Comparison of ENCODE assay signal across 12 cellular contexts in the genomic region with DNA sequence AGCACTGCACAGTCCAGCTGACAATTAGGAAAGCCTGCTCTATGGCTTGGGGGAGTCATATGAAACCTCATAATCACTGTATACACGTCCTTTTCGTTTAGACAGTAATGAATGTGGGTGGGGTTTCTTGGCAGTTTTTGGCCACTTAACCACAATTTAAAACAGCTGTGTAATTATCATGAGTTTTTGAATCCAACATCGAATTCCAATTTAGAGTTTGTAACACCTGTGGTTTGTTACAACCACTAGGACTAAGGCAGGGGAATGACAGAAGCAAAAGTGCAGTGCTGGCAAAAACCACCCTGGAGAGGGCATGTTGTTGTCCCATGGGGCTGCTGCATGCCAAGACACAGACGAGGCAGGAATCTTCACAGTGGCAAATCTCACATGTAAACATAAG.
DNase-seq lines count a peak whose midpoint lies in the region; ATAC-seq, FAIRE-seq and TF ChIP-seq lines count a peak whose summit lies in the region.
"Had no signal": no experiment of that assay in that cellular context is flagged by ENCODE, and none has a peak within 500 bp of the region (broad histone marks: within the 10 kb centered on the region; RNA-seq: fewer than 3 reads in every experiment).

No MANE protein-coding gene starts in this region.

- no peak overlapping the region for H3K27ac ChIP-seq in A549
- H3K27ac ChIP-seq in OCI-LY3 (ENCODE audit: low read length), result no peak overlapping the region

- TF ChIP-seq EP300 in A549 (IDR thresholded peaks at IDR 0.05), result no peak

- no peaks in the 10 kb centered on the region for H3K79me2 ChIP-seq in OCI-LY3 (ENCODE audit: low read length)

- H3K4me3 ChIP-seq in A549 (no peak overlapping the region), OCI-LY3 (ENCODE audit: low read length) (0 out of 2 replicates have a peak overlapping the region, but pooled peaks have one; percentile 75)

- no peaks in the 10 kb centered on the region for H3K36me3 ChIP-seq in OCI-LY3 (replicated peaks; ENCODE audit: low read depth, low read length)

- H3K4me2 ChIP-seq in A549 (no peak overlapping the region), OCI-LY3 (ENCODE audit: low read length) (peak overlapping the region; percentile 76)

- 8% methylated on average over 4 of the region's 4 CpGs for WGBS in A549 (ENCODE audit: missing lambda C conversion rate)

- TF ChIP-seq RAD21 in A549 (conservative IDR thresholded peaks at IDR 0.05 in 1 of 2, IDR thresholded peaks at IDR 0.05 in 1 of 2), result no peak

- no peak overlapping the region for H3K9ac ChIP-seq in OCI-LY3 (ENCODE audit: low read length)

- ATAC-seq in A549 (no peak), GM18858 (IDR thresholded peaks at IDR 0.05; ENCODE audit: unreplicated experiment) (no peak), left ventricle myocardium superior (no peak)
- ATAC-seq: stimulated activated effector memory CD8-positive, alpha-beta T cell treated with anti-CD3 and anti-CD28 coated beads, Interleukin-12 subunit alpha, Interleukin-12 subunit beta, amount 100 ng/mL, for 72 hours had no signal

- no peak for FAIRE-seq in A549 (lab: Jason Lieb, UNC)

- intact Hi-C loops in left ventricle myocardium superior (cut with micrococcal nuclease), result no loop called here

- CTCF ChIA-PET in A549 (lab: Yijun Ruan, JAX), result no interaction called here

- DNase-seq in A549 (ENCODE audit: low read depth in 1 of 2, low spot score in 1 of 2) (no peak), HS-5 (ENCODE audit: low read depth) (peak; percentile 14), globus pallidus (ENCODE audit: low spot score) (peak; percentile 50), SHP77 (lab: John Stamatoyannopoulos, UW) (no peak), left ventricle myocardium superior (no peak), iPS-NIHi11 (ENCODE audit: low spot score) (no peak)
- DNase-seq: activated B cell treated with CpG ODN at 0.5 μM for 24 hours; activated T-cell treated with anti-CD3 and anti-CD28 coated beads for 4 hours; stimulated activated CD4-positive, alpha-beta T cell treated with anti-CD3 and anti-CD28 coated beads, Interleukin-2, amount 100 ng/mL, for 24 hours had no signal

- H2AFZ ChIP-seq in OCI-LY3 (ENCODE audit: low read depth, low read length), result peak overlapping the region; percentile 86; the same call in 1 of the 2 replicates

- TF ChIP-seq CTCF in A549 (IDR thresholded peaks at IDR 0.05) (no peak), OCI-LY3 (IDR thresholded peaks at IDR 0.05; ENCODE audit: low read depth, low read length) (no peak)

- no peaks in the 10 kb centered on the region for H3K27me3 ChIP-seq in OCI-LY3 (ENCODE audit: low read depth, low read length)

- H4K20me1 ChIP-seq in OCI-LY3 (ENCODE audit: insufficient read depth, low read length), result no peaks in the 10 kb centered on the region

- TF ChIP-seq POLR2A in A549 (IDR thresholded peaks at IDR 0.05; ENCODE audit: low read length), result no peak

- H3K4me1 ChIP-seq in A549, result no peaks in the 10 kb centered on the region
- peaks cover 18% of the 10 kb centered on the region for H3K4me1 ChIP-seq in OCI-LY3 (ENCODE audit: low read length)

- POLR2A ChIA-PET in A549 (lab: Yijun Ruan, JAX), result no interaction called here

- H3K9me3 ChIP-seq in A549 (no peaks in the 10 kb centered on the region), OCI-LY3 (ENCODE audit: insufficient read depth, low read length) (no peaks in the 10 kb centered on the region)

TF ChIP-seq in A549, 52 proteins besides CTCF, POLR2A, EP300 and RAD21:
- TF ChIP-seq JUN (IDR thresholded peaks at IDR 0.05) (no peak), HOXB5 (CRISPR knock-in tag; IDR thresholded peaks at IDR 0.05) (no peak), NR3C1 (IDR thresholded peaks at IDR 0.05) (no peak), MAFK (IDR thresholded peaks at IDR 0.05; ENCODE audit: partially characterized antibody) (peak; percentile 5)

Comparison
In these comparisons a context has a peak if more than half of its experiments do, and no peak if none do; other contexts are left out.
1. DNase-seq: peak in HS-5 (single experiment) and globus pallidus (single experiment); none in A549 (0 of 2), SHP77 (0 of 2), left ventricle myocardium superior (single experiment) and iPS-NIHi11 (single experiment).